1 cellular context compared by ENCODE assay signal in the genomic region with DNA sequence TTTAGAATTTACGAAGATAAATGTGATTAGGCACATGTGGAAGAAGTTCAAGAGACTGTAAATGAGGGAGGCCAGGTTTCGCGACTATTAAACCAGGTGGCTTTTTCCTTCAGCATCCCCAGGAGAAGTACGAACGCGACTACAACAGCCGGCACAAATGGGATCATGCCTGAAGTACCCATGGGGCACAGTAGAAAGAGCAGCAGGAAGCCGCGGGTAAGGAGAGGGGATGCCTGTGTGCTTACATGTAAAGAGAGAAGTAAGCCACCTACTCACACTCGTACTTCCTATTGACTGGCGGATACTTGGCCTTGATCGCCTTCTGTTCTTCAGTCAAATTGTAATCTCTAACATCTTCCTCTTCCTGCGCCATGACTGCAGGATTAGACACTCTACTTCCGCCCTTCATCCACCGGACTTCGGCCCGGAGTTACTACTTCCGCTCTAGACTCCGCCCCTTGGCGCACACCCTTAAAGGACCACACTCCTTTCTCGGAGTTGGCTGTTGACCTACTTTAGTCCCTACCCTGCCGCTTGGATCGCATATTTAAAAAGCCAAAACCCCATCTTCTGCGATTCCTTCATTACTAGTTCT.
TF ChIP-seq lines count a peak whose summit lies in the region.

A gene (minus strand): TSS at position 394 of the 595 bp plus-strand sequence. CDS start 21 bp downstream, at position 373.

TF ChIP-seq in GM12878, 131 proteins besides CTCF, POLR2A, EP300 and RAD21 (continued from another document and continues in another):
- TF ChIP-seq POLR2AphosphoS2 (IDR thresholded peaks at IDR 0.05; ENCODE audit: low read depth, low read length), result peak; percentile 81; the same call in 1 of the 2 replicates
- no peak; the same call in 1 of the 2 replicates for TF ChIP-seq MXI1 (IDR thresholded peaks at IDR 0.05; ENCODE audit: low read depth, low read length)
- TF ChIP-seq, protein P1, sequence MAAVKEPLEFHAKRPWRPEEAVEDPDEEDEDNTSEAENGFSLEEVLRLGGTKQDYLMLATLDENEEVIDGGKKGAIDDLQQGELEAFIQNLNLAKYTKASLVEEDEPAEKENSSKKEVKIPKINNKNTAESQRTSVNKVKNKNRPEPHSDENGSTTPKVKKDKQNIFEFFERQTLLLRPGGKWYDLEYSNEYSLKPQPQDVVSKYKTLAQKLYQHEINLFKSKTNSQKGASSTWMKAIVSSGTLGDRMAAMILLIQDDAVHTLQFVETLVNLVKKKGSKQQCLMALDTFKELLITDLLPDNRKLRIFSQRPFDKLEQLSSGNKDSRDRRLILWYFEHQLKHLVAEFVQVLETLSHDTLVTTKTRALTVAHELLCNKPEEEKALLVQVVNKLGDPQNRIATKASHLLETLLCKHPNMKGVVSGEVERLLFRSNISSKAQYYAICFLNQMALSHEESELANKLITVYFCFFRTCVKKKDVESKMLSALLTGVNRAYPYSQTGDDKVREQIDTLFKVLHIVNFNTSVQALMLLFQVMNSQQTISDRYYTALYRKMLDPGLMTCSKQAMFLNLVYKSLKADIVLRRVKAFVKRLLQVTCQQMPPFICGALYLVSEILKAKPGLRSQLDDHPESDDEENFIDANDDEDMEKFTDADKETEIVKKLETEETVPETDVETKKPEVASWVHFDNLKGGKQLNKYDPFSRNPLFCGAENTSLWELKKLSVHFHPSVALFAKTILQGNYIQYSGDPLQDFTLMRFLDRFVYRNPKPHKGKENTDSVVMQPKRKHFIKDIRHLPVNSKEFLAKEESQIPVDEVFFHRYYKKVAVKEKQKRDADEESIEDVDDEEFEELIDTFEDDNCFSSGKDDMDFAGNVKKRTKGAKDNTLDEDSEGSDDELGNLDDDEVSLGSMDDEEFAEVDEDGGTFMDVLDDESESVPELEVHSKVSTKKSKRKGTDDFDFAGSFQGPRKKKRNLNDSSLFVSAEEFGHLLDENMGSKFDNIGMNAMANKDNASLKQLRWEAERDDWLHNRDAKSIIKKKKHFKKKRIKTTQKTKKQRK (IDR thresholded peaks at IDR 0.05; ENCODE audit: low read depth, low read length), result no peak
- TF ChIP-seq, protein P2, sequence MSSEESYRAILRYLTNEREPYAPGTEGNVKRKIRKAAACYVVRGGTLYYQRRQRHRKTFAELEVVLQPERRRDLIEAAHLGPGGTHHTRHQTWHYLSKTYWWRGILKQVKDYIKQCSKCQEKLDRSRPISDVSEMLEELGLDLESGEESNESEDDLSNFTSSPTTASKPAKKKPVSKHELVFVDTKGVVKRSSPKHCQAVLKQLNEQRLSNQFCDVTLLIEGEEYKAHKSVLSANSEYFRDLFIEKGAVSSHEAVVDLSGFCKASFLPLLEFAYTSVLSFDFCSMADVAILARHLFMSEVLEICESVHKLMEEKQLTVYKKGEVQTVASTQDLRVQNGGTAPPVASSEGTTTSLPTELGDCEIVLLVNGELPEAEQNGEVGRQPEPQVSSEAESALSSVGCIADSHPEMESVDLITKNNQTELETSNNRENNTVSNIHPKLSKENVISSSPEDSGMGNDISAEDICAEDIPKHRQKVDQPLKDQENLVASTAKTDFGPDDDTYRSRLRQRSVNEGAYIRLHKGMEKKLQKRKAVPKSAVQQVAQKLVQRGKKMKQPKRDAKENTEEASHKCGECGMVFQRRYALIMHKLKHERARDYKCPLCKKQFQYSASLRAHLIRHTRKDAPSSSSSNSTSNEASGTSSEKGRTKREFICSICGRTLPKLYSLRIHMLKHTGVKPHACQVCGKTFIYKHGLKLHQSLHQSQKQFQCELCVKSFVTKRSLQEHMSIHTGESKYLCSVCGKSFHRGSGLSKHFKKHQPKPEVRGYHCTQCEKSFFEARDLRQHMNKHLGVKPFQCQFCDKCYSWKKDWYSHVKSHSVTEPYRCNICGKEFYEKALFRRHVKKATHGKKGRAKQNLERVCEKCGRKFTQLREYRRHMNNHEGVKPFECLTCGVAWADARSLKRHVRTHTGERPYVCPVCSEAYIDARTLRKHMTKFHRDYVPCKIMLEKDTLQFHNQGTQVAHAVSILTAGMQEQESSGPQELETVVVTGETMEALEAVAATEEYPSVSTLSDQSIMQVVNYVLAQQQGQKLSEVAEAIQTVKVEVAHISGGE (CRISPR knock-in tag; IDR thresholded peaks at IDR 0.05), result no peak
- TF ChIP-seq WRNIP1 (IDR thresholded peaks at IDR 0.05; ENCODE audit: borderline replicate concordance, low read depth, low read length), result 0 out of 2 replicates have a peak, but pooled peaks have one; percentile 28
- no peak for TF ChIP-seq HDGF (IDR thresholded peaks at IDR 0.05)
- no peak for TF ChIP-seq JUND (IDR thresholded peaks at IDR 0.05; ENCODE audit: low read depth, low read length)
- TF ChIP-seq, protein P3, sequence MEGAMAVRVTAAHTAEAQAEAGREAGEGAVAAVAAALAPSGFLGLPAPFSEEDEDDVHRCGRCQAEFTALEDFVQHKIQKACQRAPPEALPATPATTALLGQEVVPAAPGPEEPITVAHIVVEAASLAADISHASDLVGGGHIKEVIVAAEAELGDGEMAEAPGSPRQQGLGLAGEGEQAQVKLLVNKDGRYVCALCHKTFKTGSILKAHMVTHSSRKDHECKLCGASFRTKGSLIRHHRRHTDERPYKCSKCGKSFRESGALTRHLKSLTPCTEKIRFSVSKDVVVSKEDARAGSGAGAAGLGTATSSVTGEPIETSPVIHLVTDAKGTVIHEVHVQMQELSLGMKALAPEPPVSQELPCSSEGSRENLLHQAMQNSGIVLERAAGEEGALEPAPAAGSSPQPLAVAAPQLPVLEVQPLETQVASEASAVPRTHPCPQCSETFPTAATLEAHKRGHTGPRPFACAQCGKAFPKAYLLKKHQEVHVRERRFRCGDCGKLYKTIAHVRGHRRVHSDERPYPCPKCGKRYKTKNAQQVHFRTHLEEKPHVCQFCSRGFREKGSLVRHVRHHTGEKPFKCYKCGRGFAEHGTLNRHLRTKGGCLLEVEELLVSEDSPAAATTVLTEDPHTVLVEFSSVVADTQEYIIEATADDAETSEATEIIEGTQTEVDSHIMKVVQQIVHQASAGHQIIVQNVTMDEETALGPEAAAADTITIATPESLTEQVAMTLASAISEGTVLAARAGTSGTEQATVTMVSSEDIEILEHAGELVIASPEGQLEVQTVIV (IDR thresholded peaks at IDR 0.05; ENCODE audit: borderline replicate concordance, partially characterized antibody), result peak; percentile 80
- TF ChIP-seq CBFB (IDR thresholded peaks at IDR 0.05; ENCODE audit: low read depth), result peak; percentile 50; the same call in 1 of the 2 replicates
- peak; percentile 95 for TF ChIP-seq GABPA (IDR thresholded peaks at IDR 0.05; ENCODE audit: low read depth)
- TF ChIP-seq YBX1 (IDR thresholded peaks at IDR 0.05), result no peak
- TF ChIP-seq, protein P4, sequence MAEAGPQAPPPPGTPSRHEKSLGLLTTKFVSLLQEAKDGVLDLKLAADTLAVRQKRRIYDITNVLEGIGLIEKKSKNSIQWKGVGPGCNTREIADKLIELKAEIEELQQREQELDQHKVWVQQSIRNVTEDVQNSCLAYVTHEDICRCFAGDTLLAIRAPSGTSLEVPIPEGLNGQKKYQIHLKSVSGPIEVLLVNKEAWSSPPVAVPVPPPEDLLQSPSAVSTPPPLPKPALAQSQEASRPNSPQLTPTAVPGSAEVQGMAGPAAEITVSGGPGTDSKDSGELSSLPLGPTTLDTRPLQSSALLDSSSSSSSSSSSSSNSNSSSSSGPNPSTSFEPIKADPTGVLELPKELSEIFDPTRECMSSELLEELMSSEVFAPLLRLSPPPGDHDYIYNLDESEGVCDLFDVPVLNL (IDR thresholded peaks at IDR 0.05; ENCODE audit: low read depth, low read length), result no peak
- TF ChIP-seq, protein P5, sequence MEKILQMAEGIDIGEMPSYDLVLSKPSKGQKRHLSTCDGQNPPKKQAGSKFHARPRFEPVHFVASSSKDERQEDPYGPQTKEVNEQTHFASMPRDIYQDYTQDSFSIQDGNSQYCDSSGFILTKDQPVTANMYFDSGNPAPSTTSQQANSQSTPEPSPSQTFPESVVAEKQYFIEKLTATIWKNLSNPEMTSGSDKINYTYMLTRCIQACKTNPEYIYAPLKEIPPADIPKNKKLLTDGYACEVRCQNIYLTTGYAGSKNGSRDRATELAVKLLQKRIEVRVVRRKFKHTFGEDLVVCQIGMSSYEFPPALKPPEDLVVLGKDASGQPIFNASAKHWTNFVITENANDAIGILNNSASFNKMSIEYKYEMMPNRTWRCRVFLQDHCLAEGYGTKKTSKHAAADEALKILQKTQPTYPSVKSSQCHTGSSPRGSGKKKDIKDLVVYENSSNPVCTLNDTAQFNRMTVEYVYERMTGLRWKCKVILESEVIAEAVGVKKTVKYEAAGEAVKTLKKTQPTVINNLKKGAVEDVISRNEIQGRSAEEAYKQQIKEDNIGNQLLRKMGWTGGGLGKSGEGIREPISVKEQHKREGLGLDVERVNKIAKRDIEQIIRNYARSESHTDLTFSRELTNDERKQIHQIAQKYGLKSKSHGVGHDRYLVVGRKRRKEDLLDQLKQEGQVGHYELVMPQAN (conservative IDR thresholded peaks at IDR 0.05), result peak; percentile 26; the same call in 1 of the 2 replicates
- TF ChIP-seq POLR2AphosphoS5 (IDR thresholded peaks at IDR 0.05; ENCODE audit: low read length), result peak; percentile 99
- TF ChIP-seq HCFC1 (IDR thresholded peaks at IDR 0.05; ENCODE audit: low read length), result peak; percentile 76
- TF ChIP-seq, protein P6, sequence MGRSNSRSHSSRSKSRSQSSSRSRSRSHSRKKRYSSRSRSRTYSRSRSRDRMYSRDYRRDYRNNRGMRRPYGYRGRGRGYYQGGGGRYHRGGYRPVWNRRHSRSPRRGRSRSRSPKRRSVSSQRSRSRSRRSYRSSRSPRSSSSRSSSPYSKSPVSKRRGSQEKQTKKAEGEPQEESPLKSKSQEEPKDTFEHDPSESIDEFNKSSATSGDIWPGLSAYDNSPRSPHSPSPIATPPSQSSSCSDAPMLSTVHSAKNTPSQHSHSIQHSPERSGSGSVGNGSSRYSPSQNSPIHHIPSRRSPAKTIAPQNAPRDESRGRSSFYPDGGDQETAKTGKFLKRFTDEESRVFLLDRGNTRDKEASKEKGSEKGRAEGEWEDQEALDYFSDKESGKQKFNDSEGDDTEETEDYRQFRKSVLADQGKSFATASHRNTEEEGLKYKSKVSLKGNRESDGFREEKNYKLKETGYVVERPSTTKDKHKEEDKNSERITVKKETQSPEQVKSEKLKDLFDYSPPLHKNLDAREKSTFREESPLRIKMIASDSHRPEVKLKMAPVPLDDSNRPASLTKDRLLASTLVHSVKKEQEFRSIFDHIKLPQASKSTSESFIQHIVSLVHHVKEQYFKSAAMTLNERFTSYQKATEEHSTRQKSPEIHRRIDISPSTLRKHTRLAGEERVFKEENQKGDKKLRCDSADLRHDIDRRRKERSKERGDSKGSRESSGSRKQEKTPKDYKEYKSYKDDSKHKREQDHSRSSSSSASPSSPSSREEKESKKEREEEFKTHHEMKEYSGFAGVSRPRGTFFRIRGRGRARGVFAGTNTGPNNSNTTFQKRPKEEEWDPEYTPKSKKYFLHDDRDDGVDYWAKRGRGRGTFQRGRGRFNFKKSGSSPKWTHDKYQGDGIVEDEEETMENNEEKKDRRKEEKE (IDR thresholded peaks at IDR 0.05), result no peak
- 0 out of 2 replicates have a peak, but pooled peaks have one; percentile 25 for TF ChIP-seq SREBF2 (IDR thresholded peaks at IDR 0.05; ENCODE audit: low read length)
- TF ChIP-seq SMAD5 (IDR thresholded peaks at IDR 0.05; ENCODE audit: low read depth), result peak; percentile 85
- TF ChIP-seq, protein P7, sequence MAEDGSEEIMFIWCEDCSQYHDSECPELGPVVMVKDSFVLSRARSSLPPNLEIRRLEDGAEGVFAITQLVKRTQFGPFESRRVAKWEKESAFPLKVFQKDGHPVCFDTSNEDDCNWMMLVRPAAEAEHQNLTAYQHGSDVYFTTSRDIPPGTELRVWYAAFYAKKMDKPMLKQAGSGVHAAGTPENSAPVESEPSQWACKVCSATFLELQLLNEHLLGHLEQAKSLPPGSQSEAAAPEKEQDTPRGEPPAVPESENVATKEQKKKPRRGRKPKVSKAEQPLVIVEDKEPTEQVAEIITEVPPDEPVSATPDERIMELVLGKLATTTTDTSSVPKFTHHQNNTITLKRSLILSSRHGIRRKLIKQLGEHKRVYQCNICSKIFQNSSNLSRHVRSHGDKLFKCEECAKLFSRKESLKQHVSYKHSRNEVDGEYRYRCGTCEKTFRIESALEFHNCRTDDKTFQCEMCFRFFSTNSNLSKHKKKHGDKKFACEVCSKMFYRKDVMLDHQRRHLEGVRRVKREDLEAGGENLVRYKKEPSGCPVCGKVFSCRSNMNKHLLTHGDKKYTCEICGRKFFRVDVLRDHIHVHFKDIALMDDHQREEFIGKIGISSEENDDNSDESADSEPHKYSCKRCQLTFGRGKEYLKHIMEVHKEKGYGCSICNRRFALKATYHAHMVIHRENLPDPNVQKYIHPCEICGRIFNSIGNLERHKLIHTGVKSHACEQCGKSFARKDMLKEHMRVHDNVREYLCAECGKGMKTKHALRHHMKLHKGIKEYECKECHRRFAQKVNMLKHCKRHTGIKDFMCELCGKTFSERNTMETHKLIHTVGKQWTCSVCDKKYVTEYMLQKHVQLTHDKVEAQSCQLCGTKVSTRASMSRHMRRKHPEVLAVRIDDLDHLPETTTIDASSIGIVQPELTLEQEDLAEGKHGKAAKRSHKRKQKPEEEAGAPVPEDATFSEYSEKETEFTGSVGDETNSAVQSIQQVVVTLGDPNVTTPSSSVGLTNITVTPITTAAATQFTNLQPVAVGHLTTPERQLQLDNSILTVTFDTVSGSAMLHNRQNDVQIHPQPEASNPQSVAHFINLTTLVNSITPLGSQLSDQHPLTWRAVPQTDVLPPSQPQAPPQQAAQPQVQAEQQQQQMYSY (CRISPR knock-in tag; IDR thresholded peaks at IDR 0.05), result no peak
- no peak; the same call in 1 of the 2 replicates for TF ChIP-seq ESRRA (IDR thresholded peaks at IDR 0.05; ENCODE audit: low read length)
- TF ChIP-seq, protein P8, sequence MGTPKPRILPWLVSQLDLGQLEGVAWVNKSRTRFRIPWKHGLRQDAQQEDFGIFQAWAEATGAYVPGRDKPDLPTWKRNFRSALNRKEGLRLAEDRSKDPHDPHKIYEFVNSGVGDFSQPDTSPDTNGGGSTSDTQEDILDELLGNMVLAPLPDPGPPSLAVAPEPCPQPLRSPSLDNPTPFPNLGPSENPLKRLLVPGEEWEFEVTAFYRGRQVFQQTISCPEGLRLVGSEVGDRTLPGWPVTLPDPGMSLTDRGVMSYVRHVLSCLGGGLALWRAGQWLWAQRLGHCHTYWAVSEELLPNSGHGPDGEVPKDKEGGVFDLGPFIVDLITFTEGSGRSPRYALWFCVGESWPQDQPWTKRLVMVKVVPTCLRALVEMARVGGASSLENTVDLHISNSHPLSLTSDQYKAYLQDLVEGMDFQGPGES (IDR thresholded peaks at IDR 0.05), result no peak
- no peak for TF ChIP-seq ZNF24 (IDR thresholded peaks at IDR 0.05)
- TF ChIP-seq BCL11A (IDR thresholded peaks at IDR 0.05; ENCODE audit: low read depth, low read length), result no peak
- TF ChIP-seq POU2F2 (IDR thresholded peaks at IDR 0.05; ENCODE audit: borderline replicate concordance, low read depth, low read length), result peak; percentile 60; the same call in 1 of the 3 replicates
- TF ChIP-seq KAT2A (conservative IDR thresholded peaks at IDR 0.05; ENCODE audit: control insufficient read depth, low read depth, low read length), result no peak
- no peak for TF ChIP-seq MEF2A (IDR thresholded peaks at IDR 0.05; ENCODE audit: insufficient read depth, low read depth, low read length)
- TF ChIP-seq, protein P9, sequence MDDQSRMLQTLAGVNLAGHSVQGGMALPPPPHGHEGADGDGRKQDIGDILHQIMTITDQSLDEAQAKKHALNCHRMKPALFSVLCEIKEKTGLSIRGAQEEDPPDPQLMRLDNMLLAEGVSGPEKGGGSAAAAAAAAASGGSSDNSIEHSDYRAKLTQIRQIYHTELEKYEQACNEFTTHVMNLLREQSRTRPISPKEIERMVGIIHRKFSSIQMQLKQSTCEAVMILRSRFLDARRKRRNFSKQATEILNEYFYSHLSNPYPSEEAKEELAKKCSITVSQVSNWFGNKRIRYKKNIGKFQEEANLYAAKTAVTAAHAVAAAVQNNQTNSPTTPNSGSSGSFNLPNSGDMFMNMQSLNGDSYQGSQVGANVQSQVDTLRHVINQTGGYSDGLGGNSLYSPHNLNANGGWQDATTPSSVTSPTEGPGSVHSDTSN (IDR thresholded peaks at IDR 0.05; ENCODE audit: insufficient replicate concordance, low read depth, low read length), result no peak
- no peak for TF ChIP-seq MYC (IDR thresholded peaks at IDR 0.05; ENCODE audit: insufficient read depth, insufficient read length, insufficient replicate concordance, low read length, severe bottlenecking)
- TF ChIP-seq SRF (IDR thresholded peaks at IDR 0.05; ENCODE audit: low read depth in 2 of 2, low read length in 2 of 2), result no peak
